In the genomic region with DNA sequence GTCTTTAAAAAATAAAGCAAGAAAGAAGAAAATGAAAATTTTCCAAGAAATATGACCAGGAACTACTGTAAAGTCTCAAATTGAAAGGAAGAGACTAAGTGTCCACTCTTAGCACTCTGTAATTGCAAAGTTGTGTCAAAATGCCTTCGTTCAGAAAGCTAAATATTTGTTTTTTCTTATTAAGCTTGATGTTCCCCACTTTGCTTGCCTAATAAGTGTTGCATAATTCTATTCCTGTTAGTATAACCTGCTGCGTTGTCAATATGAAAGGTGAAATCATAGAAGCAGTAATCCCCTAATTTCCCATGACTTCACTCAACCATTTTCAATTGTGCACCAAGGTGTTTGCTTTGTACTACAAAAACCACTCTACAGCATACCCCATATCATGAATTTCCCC, we compare ENCODE assay signal across 33 cellular contexts.
"Had no signal": no experiment of that assay in that cellular context is flagged by ENCODE, and none has a peak within 500 bp of the region (broad histone marks: within the 10 kb centered on the region; RNA-seq: fewer than 3 reads in every experiment).

No MANE protein-coding gene starts in this region.

- H3K9me3 ChIP-seq: adrenal gland, ascending aorta, body of pancreas, breast epithelium had no signal

- H3K36me3 ChIP-seq: adrenal gland, ascending aorta, brain microvascular endothelial cell, breast epithelium, cardiac muscle cell had no signal

- FAIRE-seq: astrocyte had no signal

- ATAC-seq: activated naive CD4-positive, alpha-beta T cell treated with anti-CD3 and anti-CD28 coated beads, Interleukin-2, amount 50 U/mL, for 72 hours; activated naive CD8-positive, alpha-beta T cell treated with anti-CD3 and anti-CD28 coated beads, Interleukin-2, amount 50 U/mL, for 24 hours; activated T-cell treated with anti-CD3 and anti-CD28 coated beads, Interleukin-2, amount 50 U/mL, for 4 hours; activated T-cell treated with anti-CD3 and anti-CD28 coated beads, Interleukin-2, amount 50 U/mL, for 72 hours; activated T-helper 17 cell treated with anti-CD3 and anti-CD28 coated beads, Interleukin-2, amount 50 U/mL, for 72 hours; body of pancreas had no signal

- H3K27me3 ChIP-seq: adrenal gland, ascending aorta, body of pancreas, brain microvascular endothelial cell, breast epithelium, cardiac muscle cell had no signal

- H3K4me3 ChIP-seq: adrenal gland, ascending aorta, body of pancreas, breast epithelium, cardiac muscle cell had no signal

- H3K4me1 ChIP-seq: adrenal gland, ascending aorta, body of pancreas, breast epithelium had no signal

- DNase-seq: activated effector memory CD4-positive, alpha-beta T cell treated with anti-CD3 and anti-CD28 coated beads, Interleukin-2, amount 50 U/mL, for 16 hours; activated effector memory CD4-positive, alpha-beta T cell treated with Interleukin-2 at 50 U/mL for 16 hours; activated gamma-delta T cell; activated gamma-delta T cell treated with Interleukin-2 at 50 U/mL for 16 hours; activated naive CD4-positive, alpha-beta T cell; activated naive CD4-positive, alpha-beta T cell treated with anti-CD3 and anti-CD28 coated beads for 36 hours; activated naive CD4-positive, alpha-beta T cell treated with anti-CD3 and anti-CD28 coated beads, Interleukin-2, amount 10 ng/mL, durations not matched to agents 7 days and 5 days; activated naive CD4-positive, alpha-beta T cell treated with anti-CD3 and anti-CD28 coated beads, Interleukin-2, amount 50 U/mL, for 16 hours; activated naive CD4-positive, alpha-beta T cell treated with Interleukin-2 at 50 U/mL for 16 hours; activated naive CD8-positive, alpha-beta T cell treated with anti-CD3 and anti-CD28 coated beads for 36 hours; activated naive CD8-positive, alpha-beta T cell treated with anti-CD3 and anti-CD28 coated beads, Interleukin-2, amount 10 ng/mL, durations not matched to agents 7 days and 5 days; activated naive CD8-positive, alpha-beta T cell treated with anti-CD3 and anti-CD28 coated beads, Interleukin-2, amount 50 U/mL, for 24 hours; activated T-cell treated with anti-CD3 and anti-CD28 coated beads, Interleukin-2, amount 50 U/mL, for 1 hour; activated T-cell treated with anti-CD3 and anti-CD28 coated beads, Interleukin-2, amount 50 U/mL, for 24 hours; activated T-cell treated with anti-CD3 and anti-CD28 coated beads, Interleukin-2, amount 50 U/mL, for 4 hours; activated T-cell treated with anti-CD3 and anti-CD28 coated beads, Interleukin-2, amount 50 U/mL, for 48 hours; activated T-cell treated with anti-CD3 and anti-CD28 coated beads, Interleukin-2, amount 50 U/mL, for 72 hours; adrenal gland; amniotic stem cell; amygdala; anterior cingulate cortex; aorta; body of pancreas; brain microvascular endothelial cell; caudate nucleus; central memory CD4-positive, alpha-beta T cell; cerebellar nuclear complex had no signal

- H3K27ac ChIP-seq: adrenal gland, ascending aorta, body of pancreas, brain microvascular endothelial cell, breast epithelium, cardiac muscle cell had no signal
